In the genomic region with DNA sequence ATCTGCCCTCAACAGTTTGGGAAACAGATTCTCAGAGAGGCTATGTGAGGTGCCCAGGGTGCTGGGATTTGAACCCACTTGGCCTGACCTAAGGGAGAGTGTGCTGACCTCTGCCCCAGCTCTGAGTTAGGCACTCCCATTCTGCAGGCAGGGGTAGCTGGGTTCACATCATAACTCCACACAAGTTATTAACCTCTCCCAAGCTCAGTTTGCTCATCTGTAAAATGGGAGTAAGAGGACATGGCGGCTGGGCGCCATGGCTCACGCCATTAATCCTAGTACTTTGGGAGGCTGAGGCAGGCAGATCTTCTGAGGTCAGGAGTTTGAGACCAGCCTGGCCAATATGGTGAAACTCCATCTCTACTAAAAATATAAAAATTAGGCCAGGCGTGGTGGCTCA, we compare ENCODE assay signal across 38 cellular contexts.
"Had no signal": no experiment of that assay in that cellular context is flagged by ENCODE, and none has a peak within 500 bp of the region (broad histone marks: within the 10 kb centered on the region; RNA-seq: fewer than 3 reads in every experiment).

No MANE protein-coding gene starts in this region.

- H3K4me3 ChIP-seq: ascending aorta, cardiac muscle cell had no signal

- ATAC-seq: activated CD4-positive, alpha-beta T cell treated with anti-CD3 and anti-CD28 coated beads for 36 hours; activated CD4-positive, CD25-positive, alpha-beta regulatory T cell treated with anti-CD3 and anti-CD28 coated beads, Interleukin-2, amount 50 U/mL, for 24 hours; activated CD8-positive, alpha-beta memory T cell treated with anti-CD3 and anti-CD28 coated beads, Interleukin-2, amount 10 ng/mL, durations not matched to agents 7 days and 5 days; activated CD8-positive, alpha-beta T cell treated with anti-CD3 and anti-CD28 coated beads, Interleukin-2, amount 10 ng/mL, durations not matched to agents 7 days and 5 days; activated naive CD8-positive, alpha-beta T cell treated with anti-CD3 and anti-CD28 coated beads, Interleukin-2, amount 50 U/mL, for 24 hours; WTC11 had no signal

- H3K4me1 Mint-ChIP-seq: activated CD4-positive, alpha-beta memory T cell treated with anti-CD3 and anti-CD28 coated beads, Interleukin-2, amount 10 ng/mL, durations not matched to agents 7 days and 5 days; activated CD4-positive, alpha-beta T cell treated with anti-CD3 and anti-CD28 coated beads for 36 hours; activated CD4-positive, alpha-beta T cell treated with anti-CD3 and anti-CD28 coated beads, Interleukin-2, amount 10 ng/mL, durations not matched to agents 7 days and 5 days; activated CD8-positive, alpha-beta memory T cell treated with anti-CD3 and anti-CD28 coated beads, Interleukin-2, amount 10 ng/mL, durations not matched to agents 7 days and 5 days; activated naive CD4-positive, alpha-beta T cell treated with anti-CD3 and anti-CD28 coated beads, Interleukin-2, amount 10 ng/mL, durations not matched to agents 7 days and 5 days; activated naive CD4-positive, alpha-beta T cell treated with anti-CD3 and anti-CD28 coated beads, Interleukin-2, amount 50 U/mL, for 24 hours; activated naive CD8-positive, alpha-beta T cell treated with anti-CD3 and anti-CD28 coated beads, Interleukin-2, amount 10 ng/mL, durations not matched to agents 7 days and 5 days; activated naive CD8-positive, alpha-beta T cell treated with anti-CD3 and anti-CD28 coated beads, Interleukin-2, amount 50 U/mL, for 24 hours; central memory CD8-positive, alpha-beta T cell had no signal

- H3K4me1 ChIP-seq: ascending aorta had no signal

- H3K27ac ChIP-seq: ascending aorta, cardiac muscle cell, WERI-Rb-1 had no signal

- H3K27ac Mint-ChIP-seq: activated CD4-positive, alpha-beta memory T cell treated with anti-CD3 and anti-CD28 coated beads, Interleukin-2, amount 10 ng/mL, durations not matched to agents 7 days and 5 days; activated CD4-positive, alpha-beta T cell treated with anti-CD3 and anti-CD28 coated beads for 36 hours; activated CD4-positive, alpha-beta T cell treated with anti-CD3 and anti-CD28 coated beads, Interleukin-2, amount 10 ng/mL, durations not matched to agents 7 days and 5 days; activated CD8-positive, alpha-beta memory T cell treated with anti-CD3 and anti-CD28 coated beads, Interleukin-2, amount 10 ng/mL, durations not matched to agents 7 days and 5 days; activated CD8-positive, alpha-beta T cell treated with anti-CD3 and anti-CD28 coated beads, Interleukin-2, amount 10 ng/mL, durations not matched to agents 7 days and 5 days; activated naive CD4-positive, alpha-beta T cell treated with anti-CD3 and anti-CD28 coated beads, Interleukin-2, amount 10 ng/mL, durations not matched to agents 7 days and 5 days; activated naive CD4-positive, alpha-beta T cell treated with anti-CD3 and anti-CD28 coated beads, Interleukin-2, amount 50 U/mL, for 24 hours; activated naive CD8-positive, alpha-beta T cell; activated naive CD8-positive, alpha-beta T cell treated with anti-CD3 and anti-CD28 coated beads, Interleukin-2, amount 10 ng/mL, durations not matched to agents 7 days and 5 days; activated naive CD8-positive, alpha-beta T cell treated with anti-CD3 and anti-CD28 coated beads, Interleukin-2, amount 50 U/mL, for 24 hours; activated T-cell treated with anti-CD3 and anti-CD28 coated beads, Interleukin-2, amount 50 U/mL, for 24 hours; activated T-helper 2 cell treated with anti-CD3 and anti-CD28 coated beads, Interferon-gamma antibody, Interleukin-2, Interleukin-4, amounts not matched to agents 10 μg/mL and 5 μg/mL and 100 μg/mL, durations not matched to agents 14 hours and 24 hours and 36 hours; T-helper 1 cell treated with Interleukin-12 subunit alpha and Interleukin-12 subunit beta and Interleukin-4 antibody, amounts not matched to agents 30 μg/mL and 1 μg/mL, for 36 hours; T-helper 2 cell treated with Interferon-gamma antibody and Interleukin-4, amounts not matched to agents 5 μg/mL and 100 μg/mL, for 36 hours; WTC11 had no signal

- H3K4me3 Mint-ChIP-seq: activated CD4-positive, alpha-beta memory T cell treated with anti-CD3 and anti-CD28 coated beads, Interleukin-2, amount 10 ng/mL, durations not matched to agents 7 days and 5 days; activated CD4-positive, alpha-beta T cell treated with anti-CD3 and anti-CD28 coated beads for 36 hours; activated CD4-positive, alpha-beta T cell treated with anti-CD3 and anti-CD28 coated beads, Interleukin-2, amount 10 ng/mL, durations not matched to agents 7 days and 5 days; activated CD8-positive, alpha-beta memory T cell treated with anti-CD3 and anti-CD28 coated beads, Interleukin-2, amount 10 ng/mL, durations not matched to agents 7 days and 5 days; activated CD8-positive, alpha-beta T cell treated with anti-CD3 and anti-CD28 coated beads, Interleukin-2, amount 10 ng/mL, durations not matched to agents 7 days and 5 days; activated naive CD4-positive, alpha-beta T cell treated with anti-CD3 and anti-CD28 coated beads, Interleukin-2, amount 10 ng/mL, durations not matched to agents 7 days and 5 days; activated naive CD4-positive, alpha-beta T cell treated with anti-CD3 and anti-CD28 coated beads, Interleukin-2, amount 50 U/mL, for 24 hours; activated naive CD8-positive, alpha-beta T cell; activated naive CD8-positive, alpha-beta T cell treated with anti-CD3 and anti-CD28 coated beads, Interleukin-2, amount 10 ng/mL, durations not matched to agents 7 days and 5 days; activated naive CD8-positive, alpha-beta T cell treated with anti-CD3 and anti-CD28 coated beads, Interleukin-2, amount 50 U/mL, for 24 hours; activated T-cell treated with anti-CD3 and anti-CD28 coated beads, Interleukin-2, amount 50 U/mL, for 24 hours; brain; central memory CD8-positive, alpha-beta T cell; T-helper 1 cell treated with Interleukin-12 subunit alpha and Interleukin-12 subunit beta and Interleukin-4 antibody, amounts not matched to agents 30 μg/mL and 1 μg/mL, for 36 hours; T-helper 2 cell treated with Interferon-gamma antibody and Interleukin-4, amounts not matched to agents 5 μg/mL and 100 μg/mL, for 36 hours; WTC11 had no signal

- H3K27me3 ChIP-seq: ascending aorta, cardiac muscle cell had no signal

- DNase-seq: activated CD4-positive, alpha-beta memory T cell treated with anti-CD3 and anti-CD28 coated beads, Interleukin-2, amount 10 ng/mL, durations not matched to agents 7 days and 5 days; activated CD4-positive, alpha-beta T cell treated with anti-CD3 and anti-CD28 coated beads for 1 hour; activated CD4-positive, alpha-beta T cell treated with anti-CD3 and anti-CD28 coated beads for 36 hours; activated CD4-positive, alpha-beta T cell treated with anti-CD3 and anti-CD28 coated beads for 48 hours; activated CD4-positive, alpha-beta T cell treated with anti-CD3 and anti-CD28 coated beads, Interleukin-2, amount 10 ng/mL, durations not matched to agents 7 days and 5 days; activated CD4-positive, alpha-beta T cell treated with anti-CD3 and anti-CD28 coated beads, Interleukin-2, amount 50 U/mL, for 48 hours; activated CD4-positive, CD25-positive, alpha-beta regulatory T cell; activated CD8-positive, alpha-beta memory T cell treated with anti-CD3 and anti-CD28 coated beads for 24 hours; activated CD8-positive, alpha-beta memory T cell treated with anti-CD3 and anti-CD28 coated beads, Interleukin-2, amount 10 ng/mL, durations not matched to agents 7 days and 5 days; activated CD8-positive, alpha-beta memory T cell treated with anti-CD3 and anti-CD28 coated beads, Interleukin-2, amount 50 U/mL, for 48 hours; activated CD8-positive, alpha-beta T cell treated with anti-CD3 and anti-CD28 coated beads, Interleukin-2, amount 10 ng/mL, durations not matched to agents 7 days and 5 days; activated effector memory CD4-positive, alpha-beta T cell treated with Interleukin-2 at 50 U/mL for 16 hours; activated gamma-delta T cell; activated naive CD4-positive, alpha-beta T cell treated with anti-CD3 and anti-CD28 coated beads, Interleukin-2, amount 10 ng/mL, durations not matched to agents 7 days and 5 days; activated naive CD4-positive, alpha-beta T cell treated with Interleukin-2 at 50 U/mL for 16 hours; activated naive CD8-positive, alpha-beta T cell treated with anti-CD3 and anti-CD28 coated beads, Interleukin-2, amount 10 ng/mL, durations not matched to agents 7 days and 5 days; activated naive CD8-positive, alpha-beta T cell treated with anti-CD3 and anti-CD28 coated beads, Interleukin-2, amount 50 U/mL, for 24 hours; activated T-cell treated with anti-CD3 and anti-CD28 coated beads, Interleukin-2, amount 50 U/mL, for 24 hours; activated T-cell treated with anti-CD3 and anti-CD28 coated beads, Interleukin-2, amount 50 U/mL, for 48 hours; caudate nucleus; cerebellar nuclear complex; T-helper 1 cell; T-helper 2 cell; T-helper 9 cell; WERI-Rb-1 had no signal

- H3K9me3 ChIP-seq: ascending aorta had no signal

- H3K27me3 Mint-ChIP-seq: activated CD4-positive, alpha-beta memory T cell treated with anti-CD3 and anti-CD28 coated beads, Interleukin-2, amount 10 ng/mL, durations not matched to agents 7 days and 5 days; activated CD4-positive, alpha-beta T cell treated with anti-CD3 and anti-CD28 coated beads for 36 hours; activated CD4-positive, alpha-beta T cell treated with anti-CD3 and anti-CD28 coated beads, Interleukin-2, amount 10 ng/mL, durations not matched to agents 7 days and 5 days; activated CD8-positive, alpha-beta memory T cell treated with anti-CD3 and anti-CD28 coated beads, Interleukin-2, amount 10 ng/mL, durations not matched to agents 7 days and 5 days; activated naive CD4-positive, alpha-beta T cell treated with anti-CD3 and anti-CD28 coated beads, Interleukin-2, amount 50 U/mL, for 24 hours; activated naive CD8-positive, alpha-beta T cell; activated naive CD8-positive, alpha-beta T cell treated with anti-CD3 and anti-CD28 coated beads, Interleukin-2, amount 50 U/mL, for 24 hours; activated T-cell treated with anti-CD3 and anti-CD28 coated beads, Interleukin-2, amount 50 U/mL, for 24 hours; central memory CD8-positive, alpha-beta T cell had no signal

- FAIRE-seq: bronchial epithelial cell, TTC549 had no signal

- H3K9me3 Mint-ChIP-seq: activated CD4-positive, alpha-beta memory T cell treated with anti-CD3 and anti-CD28 coated beads, Interleukin-2, amount 10 ng/mL, durations not matched to agents 7 days and 5 days; activated CD4-positive, alpha-beta T cell treated with anti-CD3 and anti-CD28 coated beads, Interleukin-2, amount 10 ng/mL, durations not matched to agents 7 days and 5 days; activated naive CD4-positive, alpha-beta T cell treated with anti-CD3 and anti-CD28 coated beads, Interleukin-2, amount 10 ng/mL, durations not matched to agents 7 days and 5 days; activated naive CD4-positive, alpha-beta T cell treated with anti-CD3 and anti-CD28 coated beads, Interleukin-2, amount 50 U/mL, for 24 hours; activated naive CD8-positive, alpha-beta T cell treated with anti-CD3 and anti-CD28 coated beads, Interleukin-2, amount 10 ng/mL, durations not matched to agents 7 days and 5 days; activated naive CD8-positive, alpha-beta T cell treated with anti-CD3 and anti-CD28 coated beads, Interleukin-2, amount 50 U/mL, for 24 hours; activated T-cell treated with anti-CD3 and anti-CD28 coated beads, Interleukin-2, amount 50 U/mL, for 24 hours; activated T-helper 2 cell treated with anti-CD3 and anti-CD28 coated beads, Interferon-gamma antibody, Interleukin-2, Interleukin-4, amounts not matched to agents 10 μg/mL and 5 μg/mL and 100 μg/mL, durations not matched to agents 14 hours and 24 hours and 36 hours; central memory CD8-positive, alpha-beta T cell; T-helper 1 cell treated with Interleukin-12 subunit alpha and Interleukin-12 subunit beta and Interleukin-4 antibody, amounts not matched to agents 30 μg/mL and 1 μg/mL, for 36 hours; T-helper 2 cell treated with Interferon-gamma antibody and Interleukin-4, amounts not matched to agents 5 μg/mL and 100 μg/mL, for 36 hours; WTC11 had no signal

- H3K36me3 ChIP-seq: ascending aorta, cardiac muscle cell, WERI-Rb-1 had no signal

- H3K36me3 Mint-ChIP-seq: activated CD8-positive, alpha-beta memory T cell treated with anti-CD3 and anti-CD28 coated beads, Interleukin-2, amount 10 ng/mL, durations not matched to agents 7 days and 5 days; activated naive CD4-positive, alpha-beta T cell treated with anti-CD3 and anti-CD28 coated beads, Interleukin-2, amount 10 ng/mL, durations not matched to agents 7 days and 5 days; activated naive CD4-positive, alpha-beta T cell treated with anti-CD3 and anti-CD28 coated beads, Interleukin-2, amount 50 U/mL, for 24 hours; activated naive CD8-positive, alpha-beta T cell; activated naive CD8-positive, alpha-beta T cell treated with anti-CD3 and anti-CD28 coated beads, Interleukin-2, amount 10 ng/mL, durations not matched to agents 7 days and 5 days; brain; WTC11 had no signal
